Comparison of ENCODE assay signal across 25 cellular contexts in genomic region chr11:2748814-2749554, GRCh38. TPM values are rescaled to one million over a fixed set of nuclear protein-coding genes. Genes with fewer than 3 reads are reported as not detected.
A peak's percentile ranks its signal among the peaks of the same experiment; 100 is the strongest.
DNase-seq lines count a peak whose midpoint lies in the region; ATAC-seq and TF ChIP-seq lines count a peak whose summit lies in the region.
"Had no signal": no experiment of that assay in that cellular context is flagged by ENCODE, and none has a peak within 500 bp of the region (broad histone marks: within the 10 kb centered on the region; RNA-seq: fewer than 3 reads in every experiment).

No MANE protein-coding gene starts in this region.

- TF ChIP-seq CTCF in heart left ventricle (IDR thresholded peaks at IDR 0.05) (no peak), right atrium auricular region (IDR thresholded peaks at IDR 0.05) (no peak), left lung (IDR thresholded peaks at IDR 0.05) (no peak), osteoblast (IDR thresholded peaks at IDR 0.05; ENCODE audit: extremely low read depth, low read depth, low read length) (no peak)

- ATAC-seq in heart left ventricle, result no peak
- no peak for ATAC-seq in left lung
- ATAC-seq in aorta (ENCODE audit: low FRiP score), result no peak
- ATAC-seq: esophagus mucosa had no signal

- no peaks in the 10 kb centered on the region for H3K27me3 ChIP-seq in heart left ventricle
- no peaks in the 10 kb centered on the region for H3K27me3 ChIP-seq in right atrium auricular region
- no peaks in the 10 kb centered on the region for H3K27me3 ChIP-seq in left lung
- peaks cover 20% of the 10 kb centered on the region for H3K27me3 ChIP-seq in osteoblast (ENCODE audit: insufficient read depth, low read length)
- H3K27me3 ChIP-seq in aorta (ENCODE audit: control insufficient read depth in 1 of 2, insufficient read depth in 2 of 2, low read length in 1 of 2), result no peaks in the 10 kb centered on the region
- H3K27me3 ChIP-seq: cardiac muscle cell, Peyer's patch, SJCRH30 had no signal

- DNase-seq in heart left ventricle (peak in 3 of 5 donors; percentile 4 to 44 (median 22)), right atrium auricular region (ENCODE audit: low spot score) (no peak), left lung (peak; percentile 19 to 37), osteoblast (ENCODE audit: insufficient read length, low spot score, missing footprints) (peak; percentile 76), aorta (peak; percentile 26 to 68), ecto neural progenitor cell (ENCODE audit: low spot score) (no peak), AG08395 (ENCODE audit: low spot score) (no peak), SIG-M5 (lab: John Stamatoyannopoulos, UW) (no peak)
- DNase-seq: activated CD4-positive, alpha-beta T cell treated with anti-CD3 and anti-CD28 coated beads, Interleukin-2, amount 10 ng/mL, durations not matched to agents 7 days and 5 days; AML-193; CD4-positive, alpha-beta memory T cell; cortex of kidney; endodermal cell; IMR-90; NCI-H774; SJCRH30; stimulated activated CD4-positive, alpha-beta T cell treated with anti-CD3 and anti-CD28 coated beads, Interleukin-4, amount 100 ng/mL, for 4 hours; substantia nigra; SW 1271; T1000 had no signal

- H3K27ac ChIP-seq in heart left ventricle (no peak overlapping the region), right atrium auricular region (no peak overlapping the region), left lung (no peak overlapping the region), osteoblast (ENCODE audit: low read depth, low read length) (no peak overlapping the region), aorta (ENCODE audit: low read depth in 1 of 2, low read length in 2 of 2) (no peak overlapping the region)
- H3K27ac ChIP-seq: cardiac muscle cell, Peyer's patch, SJCRH30 had no signal

- no peak overlapping the region for H3K4me2 ChIP-seq in osteoblast (ENCODE audit: insufficient read depth, low read length)
- H3K4me2 ChIP-seq: GM23338 had no signal

- H3K79me2 ChIP-seq in osteoblast (ENCODE audit: insufficient read depth, low read length), result no peaks in the 10 kb centered on the region

- no peak overlapping the region for H3K4me3 ChIP-seq in heart left ventricle
- no peak overlapping the region for H3K4me3 ChIP-seq in right atrium auricular region
- no peak overlapping the region for H3K4me3 ChIP-seq in left lung
- H3K4me3 ChIP-seq in osteoblast (ENCODE audit: insufficient read depth, low read length), result no peak overlapping the region
- no peak overlapping the region for H3K4me3 ChIP-seq in aorta (ENCODE audit: low read length in 2 of 2)
- H3K4me3 ChIP-seq: cardiac muscle cell, GM23338, lung, Peyer's patch, SJCRH30 had no signal

- no peaks in the 10 kb centered on the region for H3K9me3 ChIP-seq in heart left ventricle
- no peaks in the 10 kb centered on the region for H3K9me3 ChIP-seq in right atrium auricular region
- H3K9me3 ChIP-seq in left lung, result no peaks in the 10 kb centered on the region
- no peaks in the 10 kb centered on the region for H3K9me3 ChIP-seq in osteoblast (ENCODE audit: low read depth, low read length)
- H3K9me3 ChIP-seq in aorta (ENCODE audit: control insufficient read depth, low read length), result no peaks in the 10 kb centered on the region
- H3K9me3 ChIP-seq: Peyer's patch, SJCRH30 had no signal

- H3K4me1 ChIP-seq in heart left ventricle (no peaks in the 10 kb centered on the region), right atrium auricular region (no peaks in the 10 kb centered on the region), left lung (no peaks in the 10 kb centered on the region), osteoblast (ENCODE audit: insufficient read depth, low read length) (no peaks in the 10 kb centered on the region), aorta (ENCODE audit: control insufficient read depth in 1 of 2, insufficient read depth in 2 of 2, low read length in 2 of 2) (no peaks in the 10 kb centered on the region)
- H3K4me1 ChIP-seq: Peyer's patch had no signal

- H2AFZ ChIP-seq in osteoblast (ENCODE audit: low read length), result no peak overlapping the region
- H2AFZ ChIP-seq: GM23338 had no signal

- H3K36me3 ChIP-seq in heart left ventricle (no peaks in the 10 kb centered on the region), right atrium auricular region (no peaks in the 10 kb centered on the region), left lung (no peaks in the 10 kb centered on the region), osteoblast (ENCODE audit: insufficient read depth, low read length) (no peaks in the 10 kb centered on the region), aorta (ENCODE audit: control insufficient read depth in 1 of 2, insufficient read depth in 2 of 2, low read length in 1 of 2) (no peaks in the 10 kb centered on the region)
- H3K36me3 ChIP-seq: cardiac muscle cell, Peyer's patch, SJCRH30 had no signal

- 89 to 97% (median 96%) methylated on average over 17 of the region's 17 CpGs for WGBS in heart left ventricle, 4 donors
- 97% methylated on average over 17 of the region's 17 CpGs for WGBS in aorta, 2 donors

- H4K20me1 ChIP-seq in osteoblast (ENCODE audit: insufficient read depth, low read length), result no peaks in the 10 kb centered on the region

- intact Hi-C loops in heart left ventricle (cut with DNase I), result no loop called here
- intact Hi-C loops in left lung (cut with DNase I), result no loop called here
- intact Hi-C loops in aorta (cut with DNase I), result no loop called here

- TF ChIP-seq POLR2A in heart left ventricle (IDR thresholded peaks at IDR 0.05), result no peak

RNA-seq across cellular contexts. Expression of gene KCNQ1OT1, which starts 49.2 kb away (rescaled TPM):
- under 1 TPM; 0.28 to 0.93 (median 0.40) TPM for total RNA-seq in heart left ventricle
- polyA plus RNA-seq in heart left ventricle, result under 1 TPM; 0.14 to 0.57 TPM
- under 1 TPM; 0.35 to 0.37 TPM for total RNA-seq in right atrium auricular region
- total RNA-seq in left lung, result 1 to 10 TPM; 2.5 to 2.6 TPM
- total RNA-seq in osteoblast, result 5.1 and 6.2 TPM in 2 replicates
- total RNA-seq in aorta, result 1 to 10 TPM; 2.3 to 5.4 TPM
- polyA plus RNA-seq in aorta, result under 1 TPM; 0.08 to 0.13 TPM

Comparison
In these comparisons a context has a peak if more than half of its experiments do, and no peak if none do; other contexts are left out.
1. DNase-seq: peak in heart left ventricle (3 of 5), left lung (2 of 2), osteoblast (single experiment) and aorta (2 of 2); none in right atrium auricular region (single experiment), ecto neural progenitor cell (single experiment), AG08395 (single experiment) and SIG-M5 (single experiment).